Comparison of ENCODE assay signal across 8 cellular contexts in genomic region chr12:54251667-54252284, GRCh38. TPM values are rescaled to one million over a fixed set of nuclear protein-coding genes. Genes with fewer than 3 reads are reported as not detected.
DNase-seq lines count a peak whose midpoint lies in the region; ATAC-seq and TF ChIP-seq lines count a peak whose summit lies in the region.

No MANE protein-coding gene starts in this region.

- H3K4me1 ChIP-seq in OCI-LY1 (ENCODE audit: insufficient read depth, low read length, severe bottlenecking): peaks cover 5% of the 10 kb centered on the region

- no peaks in the 10 kb centered on the region for H4K20me1 ChIP-seq in OCI-LY1 (ENCODE audit: insufficient read depth, low read length)

- H3K4me1 Mint-ChIP-seq in CD4-positive, alpha-beta T cell (ENCODE audit: low read depth): peaks cover 18% of the 10 kb centered on the region

- POLR2A ChIA-PET in CD4-positive, alpha-beta T cell (lab: Charles Lee): interaction anchor here (0.8 to 3.7 kb wide), 8 partner anchors 29 to 245 kb away, joined by 3 to 29 read pairs (median 3); partner anchors contain the start of genes CBX5, COPZ1, HNRNPA1 and NCKAP1L

- intact Hi-C loops in CD4-positive, alpha-beta T cell (cut with DNase I, micrococcal nuclease): loop anchor here (2.0 kb wide), 4 partner anchors 27 to 117 kb away; no protein-coding TSS in a partner anchor

- no peaks in the 10 kb centered on the region for H3K9me3 ChIP-seq in CD4-positive, alpha-beta T cell (ENCODE audit: control insufficient read depth, low read length)
- no peaks in the 10 kb centered on the region for H3K9me3 ChIP-seq in OCI-LY1 (ENCODE audit: low read length)

- DNase-seq in CD4-positive, alpha-beta T cell: peak in 1 of 10 experiments; percentile 3
- DNase-seq in GM20000 (ENCODE audit: low spot score): peak; percentile 65
- no peak for DNase-seq in coronary artery (ENCODE audit: low spot score)
- DNase-seq in midbrain (lab: John Stamatoyannopoulos, UW): peak; percentile 34
- DNase-seq in GOT3 (lab: John Stamatoyannopoulos, UW): no peak

- H3K27me3 Mint-ChIP-seq in CD4-positive, alpha-beta T cell: no peaks in the 10 kb centered on the region

- ATAC-seq in CD4-positive, alpha-beta T cell (ENCODE audit: poor library complexity): peak; percentile 69
- ATAC-seq in GM18867 (IDR thresholded peaks at IDR 0.05; ENCODE audit: unreplicated experiment) (no peak), GM21825 (IDR thresholded peaks at IDR 0.05; ENCODE audit: unreplicated experiment) (no peak)

- CTCF ChIA-PET in CD4-positive, alpha-beta T cell (lab: Charles Lee): interaction anchor here (0.6 to 2.2 kb wide), 18 partner anchors 9 to 1031 kb away, joined by 3 to 13 read pairs (median 4); partner anchors contain the start of genes COPZ1 and HNRNPA1

- H2AFZ ChIP-seq in OCI-LY1 (ENCODE audit: low read length): no peak overlapping the region

- peaks cover 68% of the 10 kb centered on the region for H3K36me3 Mint-ChIP-seq in CD4-positive, alpha-beta T cell (ENCODE audit: low read depth)

- no peaks in the 10 kb centered on the region for H3F3A ChIP-seq in OCI-LY1 (ENCODE audit: insufficient read depth, low read length)

- H3K4me2 ChIP-seq in OCI-LY1 (ENCODE audit: low read length): no peak overlapping the region

- peaks cover 86% of the 10 kb centered on the region for H3K36me3 ChIP-seq in OCI-LY1 (ENCODE audit: insufficient read depth, low read length)

- TF ChIP-seq CTCF in CD4-positive, alpha-beta T cell (IDR thresholded peaks at IDR 0.05): peak; percentile 74
- TF ChIP-seq CTCF in GM20000 (IDR thresholded peaks at IDR 0.05; ENCODE audit: extremely low read depth, missing control alignments) (peak; percentile 48), OCI-LY1 (IDR thresholded peaks at IDR 0.05; ENCODE audit: low read length) (peak; percentile 72), coronary artery (IDR thresholded peaks at IDR 0.05) (peak; percentile 14)

- H3K9me2 ChIP-seq in OCI-LY1 (ENCODE audit: low read depth, low read length): no peaks in the 10 kb centered on the region

- H3K9ac ChIP-seq in OCI-LY1 (ENCODE audit: low read length): no peak overlapping the region

- H3K79me2 ChIP-seq in OCI-LY1 (ENCODE audit: insufficient read depth, low read length): peaks cover 5% of the 10 kb centered on the region; the same call in 1 of the 2 replicates

- H3K9me3 Mint-ChIP-seq in CD4-positive, alpha-beta T cell: no peaks in the 10 kb centered on the region

- H3K27ac ChIP-seq in CD4-positive, alpha-beta T cell (ENCODE audit: low read depth, low read length): no peak overlapping the region
- H3K27ac ChIP-seq in OCI-LY1 (ENCODE audit: low read depth, low read length, poor library complexity, severe bottlenecking) (no peak overlapping the region), coronary artery (no peak overlapping the region)

- H3K4me3 Mint-ChIP-seq in CD4-positive, alpha-beta T cell: no peak overlapping the region

- no peaks in the 10 kb centered on the region for H3K27me3 ChIP-seq in CD4-positive, alpha-beta T cell (ENCODE audit: control insufficient read depth, insufficient read depth, low read length)
- H3K27me3 ChIP-seq in OCI-LY1 (ENCODE audit: insufficient read depth, low read length): no peaks in the 10 kb centered on the region

- H3K4me3 ChIP-seq in OCI-LY1 (ENCODE audit: low read depth, low read length, poor library complexity, severe bottlenecking) (no peak overlapping the region), coronary artery (no peak overlapping the region)

- H3K27ac Mint-ChIP-seq in CD4-positive, alpha-beta T cell: no peak overlapping the region

RNA-seq across cellular contexts. Expression of gene CBX5, which starts 28.1 kb away (rescaled TPM):
- total RNA-seq in CD4-positive, alpha-beta T cell: 10 to 100 TPM; 38.8 to 38.9 TPM

RNA-seq across cellular contexts. Expression of gene HNRNPA1, which starts 28.8 kb away (rescaled TPM):
- total RNA-seq in CD4-positive, alpha-beta T cell: 1,000 to 10,000 TPM; 1,969 to 1,994 TPM

RNA-seq across cellular contexts. Expression of gene NFE2, which starts 49.0 kb away (rescaled TPM):
- under 1 TPM in 1 of 2 experiments, not detected in 1; 0.20 TPM for total RNA-seq in CD4-positive, alpha-beta T cell

Comparison
In these comparisons a context has a peak if more than half of its experiments do, and no peak if none do; other contexts are left out.
1. DNase-seq: peak in GM20000 (single experiment) and midbrain (single experiment); none in coronary artery (single experiment) and GOT3 (single experiment).
2. CTCF ChIP-seq: peak in every context shown above with its lines; median percentile 74 in CD4-positive, alpha-beta T cell; 72 in OCI-LY1; 48 in GM20000; 14 in coronary artery.